In genomic region chr5:1882337-1883119, GRCh38 we compare ENCODE assay signal across 10 cellular contexts. TPM values are rescaled to one million over a fixed set of nuclear protein-coding genes. Genes with fewer than 3 reads are reported as not detected.
DNase-seq lines count a peak whose midpoint lies in the region; ATAC-seq and TF ChIP-seq lines count a peak whose summit lies in the region.
"Had no signal": no experiment of that assay in that cellular context is flagged by ENCODE, and none has a peak within 500 bp of the region (broad histone marks: within the 10 kb centered on the region; RNA-seq: fewer than 3 reads in every experiment).

IRX4 (minus strand) TSS chr5:1882925; CDS start chr5:1882647, 278 bp downstream.

- H3K27me3 ChIP-seq in foreskin keratinocyte, result no peaks in the 10 kb centered on the region
- peaks cover 81% of the 10 kb centered on the region for H3K27me3 ChIP-seq in osteoblast (ENCODE audit: insufficient read depth, low read length)

- peak; percentile 2 for ATAC-seq in foreskin keratinocyte
- no peak for ATAC-seq in HG03354 (IDR thresholded peaks at IDR 0.05; ENCODE audit: poor library complexity, severe bottlenecking, unreplicated experiment)
- ATAC-seq in HG03159 (IDR thresholded peaks at IDR 0.05; ENCODE audit: unreplicated experiment), result no peak
- ATAC-seq: gastroesophageal sphincter had no signal

- H3K79me2 ChIP-seq in osteoblast (ENCODE audit: insufficient read depth, low read length), result no peaks in the 10 kb centered on the region

- H4K20me1 ChIP-seq in osteoblast (ENCODE audit: insufficient read depth, low read length), result no peaks in the 10 kb centered on the region

- H3K4me3 ChIP-seq in osteoblast (ENCODE audit: insufficient read depth, low read length), result no peak within 1 kb of the TSS

- H2AFZ ChIP-seq in osteoblast (ENCODE audit: low read length), result no peak within 1 kb of the TSS

- no peaks in the 10 kb centered on the region for H3K4me1 ChIP-seq in foreskin keratinocyte
- no peaks in the 10 kb centered on the region for H3K4me1 ChIP-seq in osteoblast (ENCODE audit: insufficient read depth, low read length)

- H3K36me3 ChIP-seq in osteoblast (ENCODE audit: insufficient read depth, low read length), result no peaks in the 10 kb centered on the region
- H3K36me3 ChIP-seq: gastroesophageal sphincter had no signal

- H3K9me3 ChIP-seq in osteoblast (ENCODE audit: low read depth, low read length), result no peaks in the 10 kb centered on the region
- H3K9me3 ChIP-seq: gastroesophageal sphincter had no signal

- DNase-seq in DMS114 treated with DMSO at 0.1 percent for 48 hours (lab: John Stamatoyannopoulos, UW; ENCODE audit: unreplicated experiment) (peak; percentile 13), NCI-H748 (lab: John Stamatoyannopoulos, UW; ENCODE audit: unreplicated experiment) (peak; percentile 84), foreskin keratinocyte (peak in 1 of 2 donors; percentile 49), osteoblast (ENCODE audit: insufficient read length, low spot score, missing footprints) (peak; percentile 94), NCI-H82 (lab: John Stamatoyannopoulos, UW) (no peak), hippocampal formation (lab: John Stamatoyannopoulos, UW) (no peak)
- DNase-seq: NCI-H345 had no signal

- no peak for TF ChIP-seq CTCF in foreskin keratinocyte (conservative IDR thresholded peaks at IDR 0.05)
- no peak for TF ChIP-seq CTCF in osteoblast (IDR thresholded peaks at IDR 0.05; ENCODE audit: extremely low read depth, low read depth, low read length)

- H3K27ac ChIP-seq in foreskin keratinocyte (peak within 1 kb of the TSS; percentile 97), osteoblast (ENCODE audit: low read depth, low read length) (no peak within 1 kb of the TSS)
- H3K27ac ChIP-seq: gastroesophageal sphincter had no signal

- H3K4me2 ChIP-seq in osteoblast (ENCODE audit: insufficient read depth, low read length), result no peak within 1 kb of the TSS

RNA-seq across cellular contexts. Expression of gene IRX4, which starts in this region (rescaled TPM):
- 20.3 and 26.4 TPM in 2 replicates for total RNA-seq in foreskin keratinocyte
- polyA plus RNA-seq in foreskin keratinocyte, result 22.0 and 32.8 TPM in 2 replicates
- not detected in 2 replicates for total RNA-seq in osteoblast

Comparison
In these comparisons a context has a peak if more than half of its experiments do, and no peak if none do; other contexts are left out.
1. RNA of gene IRX4 (total RNA-seq): 20.3 to 26.4 TPM in foreskin keratinocyte; not detected in osteoblast; every median in the first group is over 10 times any median in the second.
2. Peak in DNase-seq in osteoblast; RNA of the gene not detected or under 1 TPM.
3. DNase-seq: peak in DMS114 treated with DMSO at 0.1 percent for 48 hours (single experiment) and NCI-H748 (single experiment); none in NCI-H82 (single experiment) and hippocampal formation (0 of 2).